ENCODE assay signal across 13 cellular contexts in the genomic region with DNA sequence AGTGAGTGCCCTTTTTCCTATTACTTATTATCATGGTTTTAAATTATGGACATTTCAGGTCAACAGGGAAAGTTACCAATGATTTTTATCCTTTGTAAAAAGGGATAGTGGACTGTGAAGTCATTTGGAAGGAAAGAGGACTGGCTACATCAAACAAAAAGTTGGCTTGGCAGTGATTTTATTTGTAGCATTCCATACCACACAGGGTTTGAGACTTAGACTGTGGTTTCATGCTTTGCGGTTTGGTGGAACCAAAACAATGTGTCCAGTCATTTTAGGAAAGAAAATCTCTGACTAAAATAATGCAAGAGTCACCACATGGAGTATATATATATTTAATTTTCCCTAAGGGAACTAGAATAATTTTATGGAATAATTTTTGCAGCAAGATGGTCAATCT.
DNase-seq lines count a peak whose midpoint lies in the region; ATAC-seq and TF ChIP-seq lines count a peak whose summit lies in the region.
"Had no signal": no experiment of that assay in that cellular context is flagged by ENCODE, and none has a peak within 500 bp of the region (broad histone marks: within the 10 kb centered on the region; RNA-seq: fewer than 3 reads in every experiment).

No MANE protein-coding gene starts in this region.

- H3K79me2 ChIP-seq in GM23338 (replicated peaks; ENCODE audit: insufficient read depth) = no peaks in the 10 kb centered on the region

- no peak for ATAC-seq in GM23338
- ATAC-seq: activated CD4-positive, CD25-positive, alpha-beta regulatory T cell treated with anti-CD3 and anti-CD28 coated beads, Interleukin-2, amount 50 U/mL, for 24 hours; Right ventricle myocardium inferior had no signal

- no peaks in the 10 kb centered on the region for H4K20me1 ChIP-seq in GM23338 (replicated peaks; ENCODE audit: insufficient read depth)

- no peaks in the 10 kb centered on the region for H3K36me3 ChIP-seq in GM23338 (ENCODE audit: insufficient read depth)
- H3K36me3 ChIP-seq: neural progenitor cell had no signal

- H3K27ac Mint-ChIP-seq in GM23338 = no peak overlapping the region
- H3K27ac Mint-ChIP-seq: CD4-positive, alpha-beta T cell; neural progenitor cell had no signal

- H3K36me3 Mint-ChIP-seq in GM23338 (ENCODE audit: low read depth) = no peaks in the 10 kb centered on the region; the same call in 2 of the 3 replicates
- H3K36me3 Mint-ChIP-seq: neural progenitor cell had no signal

- H3K4me2 ChIP-seq in GM23338 = no peak overlapping the region
- H3K4me2 ChIP-seq: neural progenitor cell had no signal

- peak; percentile 41 for DNase-seq in Caki2 (ENCODE audit: low read depth)
- peak; percentile 62 for DNase-seq in NCI-H226
- DNase-seq in cardiac fibroblast (ENCODE audit: low read depth in 2 of 2) = peak; percentile 85 to 94
- peak; percentile 93 for DNase-seq in non-pigmented ciliary epithelial cell (ENCODE audit: low read depth)
- no peak for DNase-seq in activated T-cell treated with anti-CD3 and anti-CD28 coated beads, Interleukin-2, amount 50 U/mL, for 48 hours
- no peak for DNase-seq in COLO668 (lab: John Stamatoyannopoulos, UW; ENCODE audit: unreplicated experiment)
- no peak for DNase-seq in NCI-H2081 treated with DMSO at 0.1 percent for 48 hours (lab: John Stamatoyannopoulos, UW)
- DNase-seq in GM23338 (ENCODE audit: low spot score) = no peak
- DNase-seq: CD4-positive, alpha-beta T cell; NCI-H1092 had no signal

- H3K27ac ChIP-seq in GM23338 (ENCODE audit: low read depth) = no peak overlapping the region
- H3K27ac ChIP-seq: neural progenitor cell had no signal

- H3K27me3 ChIP-seq in GM23338 (ENCODE audit: insufficient read depth) = no peaks in the 10 kb centered on the region
- H3K27me3 ChIP-seq: neural progenitor cell had no signal

- H3K9me3 Mint-ChIP-seq in GM23338 = no peaks in the 10 kb centered on the region
- H3K9me3 Mint-ChIP-seq: CD4-positive, alpha-beta T cell; neural progenitor cell had no signal

- TF ChIP-seq CTCF in cardiac fibroblast (IDR thresholded peaks at IDR 0.05; ENCODE audit: low read depth, low read length) = no peak
- TF ChIP-seq CTCF in GM23338 (conservative IDR thresholded peaks at IDR 0.05; ENCODE audit: low read depth in 2 of 2) = no peak

- H3K4me1 Mint-ChIP-seq in GM23338 = peaks cover 2% of the 10 kb centered on the region; the same call in 2 of the 3 replicates
- H3K4me1 Mint-ChIP-seq: neural progenitor cell had no signal

- H3F3A ChIP-seq in GM23338 (replicated peaks; ENCODE audit: low read depth) = no peaks in the 10 kb centered on the region

- H3K9me2 ChIP-seq in GM23338 (ENCODE audit: insufficient read depth) = 0 out of 2 replicates have a peak, but pooled peaks cover 3% of the 10 kb centered on the region

- in situ Hi-C loops in Caki2 (cut with HindIII; ENCODE audit: low pct_unique_long_range_greater_than_20kb, low sequenced_read_pairs) = no loop called here

- H3K4me1 ChIP-seq in GM23338 (ENCODE audit: insufficient read depth) = no peaks in the 10 kb centered on the region
- H3K4me1 ChIP-seq: neural progenitor cell had no signal

- no peak overlapping the region for H2AFZ ChIP-seq in GM23338
- H2AFZ ChIP-seq: neural progenitor cell had no signal

- H3K27me3 Mint-ChIP-seq in GM23338 (ENCODE audit: insufficient read depth, low read depth, poor library complexity) = no peaks in the 10 kb centered on the region

- no peak overlapping the region for H3K4me3 Mint-ChIP-seq in GM23338
- H3K4me3 Mint-ChIP-seq: CD4-positive, alpha-beta T cell; neural progenitor cell had no signal

- H3K4me3 ChIP-seq in cardiac fibroblast (replicated peaks in 1 of 2; ENCODE audit: low read depth in 2 of 2, low read length in 2 of 2) = no peak overlapping the region
- no peak overlapping the region for H3K4me3 ChIP-seq in GM23338
- H3K4me3 ChIP-seq: neural progenitor cell had no signal

TF ChIP-seq in GM23338, 12 proteins besides CTCF, POLR2A, EP300 and RAD21 (continues in another document):
- no peak for TF ChIP-seq STAT1 (IDR thresholded peaks at IDR 0.05; ENCODE audit: unreplicated experiment)
- TF ChIP-seq POLR2AphosphoS5 (IDR thresholded peaks at IDR 0.05; ENCODE audit: low read depth) = no peak
- TF ChIP-seq EZH2phosphoT487 (IDR thresholded peaks at IDR 0.05; ENCODE audit: unreplicated experiment) = no peak
- no peak for TF ChIP-seq ZNF331 (CRISPR knock-in tag; IDR thresholded peaks at IDR 0.05; ENCODE audit: low read depth)
- TF ChIP-seq, protein P1, sequence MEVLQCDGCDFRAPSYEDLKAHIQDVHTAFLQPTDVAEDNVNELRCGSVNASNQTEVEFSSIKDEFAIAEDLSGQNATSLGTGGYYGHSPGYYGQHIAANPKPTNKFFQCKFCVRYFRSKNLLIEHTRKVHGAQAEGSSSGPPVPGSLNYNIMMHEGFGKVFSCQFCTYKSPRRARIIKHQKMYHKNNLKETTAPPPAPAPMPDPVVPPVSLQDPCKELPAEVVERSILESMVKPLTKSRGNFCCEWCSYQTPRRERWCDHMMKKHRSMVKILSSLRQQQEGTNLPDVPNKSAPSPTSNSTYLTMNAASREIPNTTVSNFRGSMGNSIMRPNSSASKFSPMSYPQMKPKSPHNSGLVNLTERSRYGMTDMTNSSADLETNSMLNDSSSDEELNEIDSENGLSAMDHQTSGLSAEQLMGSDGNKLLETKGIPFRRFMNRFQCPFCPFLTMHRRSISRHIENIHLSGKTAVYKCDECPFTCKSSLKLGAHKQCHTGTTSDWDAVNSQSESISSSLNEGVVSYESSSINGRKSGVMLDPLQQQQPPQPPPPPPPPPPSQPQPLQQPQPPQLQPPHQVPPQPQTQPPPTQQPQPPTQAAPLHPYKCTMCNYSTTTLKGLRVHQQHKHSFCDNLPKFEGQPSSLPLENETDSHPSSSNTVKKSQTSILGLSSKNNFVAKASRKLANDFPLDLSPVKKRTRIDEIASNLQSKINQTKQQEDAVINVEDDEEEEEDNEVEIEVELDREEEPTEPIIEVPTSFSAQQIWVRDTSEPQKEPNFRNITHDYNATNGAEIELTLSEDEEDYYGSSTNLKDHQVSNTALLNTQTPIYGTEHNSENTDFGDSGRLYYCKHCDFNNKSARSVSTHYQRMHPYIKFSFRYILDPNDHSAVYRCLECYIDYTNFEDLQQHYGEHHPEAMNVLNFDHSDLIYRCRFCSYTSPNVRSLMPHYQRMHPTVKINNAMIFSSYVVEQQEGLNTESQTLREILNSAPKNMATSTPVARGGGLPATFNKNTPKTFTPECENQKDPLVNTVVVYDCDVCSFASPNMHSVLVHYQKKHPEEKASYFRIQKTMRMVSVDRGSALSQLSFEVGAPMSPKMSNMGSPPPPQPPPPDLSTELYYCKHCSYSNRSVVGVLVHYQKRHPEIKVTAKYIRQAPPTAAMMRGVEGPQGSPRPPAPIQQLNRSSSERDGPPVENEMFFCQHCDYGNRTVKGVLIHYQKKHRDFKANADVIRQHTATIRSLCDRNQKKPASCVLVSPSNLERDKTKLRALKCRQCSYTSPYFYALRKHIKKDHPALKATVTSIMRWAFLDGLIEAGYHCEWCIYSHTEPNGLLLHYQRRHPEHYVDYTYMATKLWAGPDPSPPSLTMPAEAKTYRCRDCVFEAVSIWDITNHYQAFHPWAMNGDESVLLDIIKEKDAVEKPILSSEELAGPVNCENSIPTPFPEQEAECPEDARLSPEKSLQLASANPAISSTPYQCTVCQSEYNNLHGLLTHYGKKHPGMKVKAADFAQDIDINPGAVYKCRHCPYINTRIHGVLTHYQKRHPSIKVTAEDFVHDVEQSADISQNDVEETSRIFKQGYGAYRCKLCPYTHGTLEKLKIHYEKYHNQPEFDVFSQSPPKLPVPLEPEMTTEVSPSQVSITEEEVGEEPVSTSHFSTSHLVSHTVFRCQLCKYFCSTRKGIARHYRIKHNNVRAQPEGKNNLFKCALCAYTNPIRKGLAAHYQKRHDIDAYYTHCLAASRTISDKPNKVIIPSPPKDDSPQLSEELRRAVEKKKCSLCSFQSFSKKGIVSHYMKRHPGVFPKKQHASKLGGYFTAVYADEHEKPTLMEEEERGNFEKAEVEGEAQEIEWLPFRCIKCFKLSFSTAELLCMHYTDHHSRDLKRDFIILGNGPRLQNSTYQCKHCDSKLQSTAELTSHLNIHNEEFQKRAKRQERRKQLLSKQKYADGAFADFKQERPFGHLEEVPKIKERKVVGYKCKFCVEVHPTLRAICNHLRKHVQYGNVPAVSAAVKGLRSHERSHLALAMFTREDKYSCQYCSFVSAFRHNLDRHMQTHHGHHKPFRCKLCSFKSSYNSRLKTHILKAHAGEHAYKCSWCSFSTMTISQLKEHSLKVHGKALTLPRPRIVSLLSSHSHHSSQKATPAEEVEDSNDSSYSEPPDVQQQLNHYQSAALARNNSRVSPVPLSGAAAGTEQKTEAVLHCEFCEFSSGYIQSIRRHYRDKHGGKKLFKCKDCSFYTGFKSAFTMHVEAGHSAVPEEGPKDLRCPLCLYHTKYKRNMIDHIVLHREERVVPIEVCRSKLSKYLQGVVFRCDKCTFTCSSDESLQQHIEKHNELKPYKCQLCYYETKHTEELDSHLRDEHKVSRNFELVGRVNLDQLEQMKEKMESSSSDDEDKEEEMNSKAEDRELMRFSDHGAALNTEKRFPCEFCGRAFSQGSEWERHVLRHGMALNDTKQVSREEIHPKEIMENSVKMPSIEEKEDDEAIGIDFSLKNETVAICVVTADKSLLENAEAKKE (CRISPR knock-in tag; IDR thresholded peaks at IDR 0.05) = no peak
- no peak for TF ChIP-seq CREB1 (CRISPR knock-in tag; IDR thresholded peaks at IDR 0.05; ENCODE audit: low read depth)
- TF ChIP-seq NANOG (IDR thresholded peaks at IDR 0.05; ENCODE audit: borderline replicate concordance) = no peak
- no peak for TF ChIP-seq EZH2 (IDR thresholded peaks at IDR 0.05; ENCODE audit: low read depth, unreplicated experiment)
- no peak for TF ChIP-seq ZNF114 (CRISPR knock-in tag; IDR thresholded peaks at IDR 0.05)

Comparison
In these comparisons a context has a peak if more than half of its experiments do, and no peak if none do; other contexts are left out.
1. DNase-seq: peak in Caki2 (single experiment), NCI-H226 (single experiment), cardiac fibroblast (2 of 2) and non-pigmented ciliary epithelial cell (single experiment); none in activated T-cell treated with anti-CD3 and anti-CD28 coated beads, Interleukin-2, amount 50 U/mL, for 48 hours (0 of 2), COLO668 (single experiment), NCI-H2081 treated with DMSO at 0.1 percent for 48 hours (single experiment) and GM23338 (single experiment).